Comparison of ENCODE assay signal across 8 cellular contexts in the genomic region with DNA sequence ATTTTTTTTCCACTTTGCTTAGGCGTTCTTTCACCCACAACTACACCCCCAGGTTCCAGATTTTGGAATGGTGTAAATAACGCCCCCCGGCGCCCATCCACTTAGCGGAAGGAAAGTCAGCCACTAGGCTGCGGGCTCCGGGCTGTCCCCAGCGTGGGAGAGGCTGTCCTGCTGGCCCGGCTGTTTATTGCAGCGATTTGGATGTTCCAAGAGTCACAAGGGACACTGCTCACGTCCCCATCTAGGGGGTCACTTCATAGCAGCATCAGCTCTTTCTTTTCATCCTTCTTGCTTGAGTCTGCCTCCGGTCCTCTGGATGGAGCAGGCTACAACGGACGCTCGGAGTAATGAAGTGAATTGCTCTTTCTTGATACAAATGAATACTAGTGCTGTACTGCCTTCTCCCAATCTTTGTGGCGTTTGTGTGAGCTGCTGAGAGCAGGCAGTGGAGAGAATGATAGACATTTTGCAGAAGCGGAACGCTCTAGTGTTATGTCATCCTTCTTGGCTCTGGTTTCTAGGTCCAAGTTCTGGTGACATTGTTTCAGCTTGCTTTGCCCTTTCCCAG. TPM values are rescaled to one million over a fixed set of nuclear protein-coding genes. Genes with fewer than 3 reads are reported as not detected.
DNase-seq lines count a peak whose midpoint lies in the region; ATAC-seq and TF ChIP-seq lines count a peak whose summit lies in the region.

No MANE protein-coding gene starts in this region.

- H3K4me3 ChIP-seq in GM23338 (peak overlapping the region; percentile 52), NT2/D1 (ENCODE audit: insufficient read length, low read depth) (peak overlapping the region; percentile 39)

- DNase-seq in CD1c-positive myeloid dendritic cell (ENCODE audit: extremely low spot score), result peak; percentile 76
- DNase-seq in GM23338 (ENCODE audit: low spot score), result peak; percentile 82
- DNase-seq in NT2/D1 (ENCODE audit: low read depth, low spot score), result peak; percentile 55
- DNase-seq in Right ventricle myocardium superior, result peak; percentile 76
- DNase-seq in osteocyte (ENCODE audit: extremely low spot score, unreplicated experiment), result no peak
- DNase-seq in mucosa of gallbladder (ENCODE audit: low spot score), result no peak

- peaks cover 35% of the 10 kb centered on the region for H3K79me2 ChIP-seq in GM23338 (replicated peaks; ENCODE audit: insufficient read depth)

- H3K4me3 Mint-ChIP-seq in GM23338 (peak overlapping the region; percentile 69), osteocyte (ENCODE audit: unreplicated experiment) (peak overlapping the region; percentile 79)
- peak overlapping the region; percentile 79 for H3K4me3 Mint-ChIP-seq in activated naive CD8-positive, alpha-beta T cell

- no peaks in the 10 kb centered on the region; the same call in 1 of the 2 replicates for H4K20me1 ChIP-seq in GM23338 (replicated peaks; ENCODE audit: insufficient read depth)

- H3K36me3 ChIP-seq in GM23338 (ENCODE audit: insufficient read depth) (no peaks in the 10 kb centered on the region), NT2/D1 (ENCODE audit: insufficient read depth, insufficient read length, low read length) (no peaks in the 10 kb centered on the region)

- H2AFZ ChIP-seq in GM23338, result no peak overlapping the region

- peaks cover 39% of the 10 kb centered on the region for H3K4me1 ChIP-seq in GM23338 (ENCODE audit: insufficient read depth)
- no peaks in the 10 kb centered on the region for H3K4me1 ChIP-seq in NT2/D1 (ENCODE audit: insufficient read depth, insufficient read length)

- H3F3A ChIP-seq in GM23338 (replicated peaks; ENCODE audit: low read depth), result no peaks in the 10 kb centered on the region

- peak; percentile 48 to 57 for TF ChIP-seq CTCF in GM23338 (conservative IDR thresholded peaks at IDR 0.05; ENCODE audit: low read depth in 2 of 2)
- peak; percentile 44 for TF ChIP-seq CTCF in osteocyte (IDR thresholded peaks at IDR 0.05)

- H3K4me2 ChIP-seq in GM23338, result peak overlapping the region; percentile 83

- H3K27me3 ChIP-seq in GM23338 (ENCODE audit: insufficient read depth) (peaks cover 25% of the 10 kb centered on the region), NT2/D1 (ENCODE audit: insufficient read depth, insufficient read length) (peaks cover 6% of the 10 kb centered on the region)

- H3K36me3 Mint-ChIP-seq in GM23338 (ENCODE audit: low read depth), result peaks cover 15% of the 10 kb centered on the region; the same call in 1 of the 3 replicates
- H3K36me3 Mint-ChIP-seq in activated naive CD8-positive, alpha-beta T cell, result peaks cover 2% of the 10 kb centered on the region
- H3K36me3 Mint-ChIP-seq in osteocyte (ENCODE audit: unreplicated experiment), result peaks cover 2% of the 10 kb centered on the region

- ATAC-seq in GM23338 (peak; percentile 60), Right ventricle myocardium superior (ENCODE audit: poor library complexity) (peak; percentile 79), GM19328 (IDR thresholded peaks at IDR 0.05; ENCODE audit: unreplicated experiment) (no peak)

- H3K27me3 Mint-ChIP-seq in GM23338 (ENCODE audit: insufficient read depth, low read depth, poor library complexity), result peaks cover 35% of the 10 kb centered on the region
- H3K27me3 Mint-ChIP-seq in activated naive CD8-positive, alpha-beta T cell, result peaks cover 64% of the 10 kb centered on the region
- peaks cover 47% of the 10 kb centered on the region for H3K27me3 Mint-ChIP-seq in osteocyte (ENCODE audit: unreplicated experiment)

- H3K9ac ChIP-seq in NT2/D1 (ENCODE audit: insufficient read length, low read depth), result peak overlapping the region; percentile 70

- H3K27ac Mint-ChIP-seq in GM23338 (no peak overlapping the region), osteocyte (ENCODE audit: unreplicated experiment) (no peak overlapping the region)
- no peak overlapping the region for H3K27ac Mint-ChIP-seq in activated naive CD8-positive, alpha-beta T cell

- no peaks in the 10 kb centered on the region for H3K9me2 ChIP-seq in GM23338 (ENCODE audit: insufficient read depth)

- H3K4me1 Mint-ChIP-seq in GM23338, result peaks cover 33% of the 10 kb centered on the region
- H3K4me1 Mint-ChIP-seq in activated naive CD8-positive, alpha-beta T cell (ENCODE audit: low read depth), result peaks cover 14% of the 10 kb centered on the region
- peaks cover 9% of the 10 kb centered on the region for H3K4me1 Mint-ChIP-seq in osteocyte (ENCODE audit: unreplicated experiment)

- H3K9me3 Mint-ChIP-seq in GM23338 (peaks cover 24% of the 10 kb centered on the region), osteocyte (ENCODE audit: unreplicated experiment) (no peaks in the 10 kb centered on the region)
- H3K9me3 Mint-ChIP-seq in activated naive CD8-positive, alpha-beta T cell (ENCODE audit: low read depth), result no peaks in the 10 kb centered on the region

- no peak overlapping the region for H3K27ac ChIP-seq in GM23338 (ENCODE audit: low read depth)

- intact Hi-C loops in Right ventricle myocardium superior (cut with DNase I), result loop anchor here (5.0 kb wide), 2 partner anchors 35 to 50 kb away; a partner anchor contains a TSS

- no peaks in the 10 kb centered on the region; the same call in 1 of the 2 replicates for H3K9me3 ChIP-seq in NT2/D1 (ENCODE audit: insufficient read depth, low read length)

TF ChIP-seq in GM23338, 12 proteins besides CTCF, POLR2A, EP300 and RAD21:
- TF ChIP-seq CREB1 (CRISPR knock-in tag; IDR thresholded peaks at IDR 0.05; ENCODE audit: low read depth) (0 out of 2 replicates have a peak, but pooled peaks have one; percentile 1), NANOG (IDR thresholded peaks at IDR 0.05; ENCODE audit: borderline replicate concordance) (no peak), POLR2AphosphoS5 (IDR thresholded peaks at IDR 0.05; ENCODE audit: low read depth) (no peak)
- TF ChIP-seq, protein P1, sequence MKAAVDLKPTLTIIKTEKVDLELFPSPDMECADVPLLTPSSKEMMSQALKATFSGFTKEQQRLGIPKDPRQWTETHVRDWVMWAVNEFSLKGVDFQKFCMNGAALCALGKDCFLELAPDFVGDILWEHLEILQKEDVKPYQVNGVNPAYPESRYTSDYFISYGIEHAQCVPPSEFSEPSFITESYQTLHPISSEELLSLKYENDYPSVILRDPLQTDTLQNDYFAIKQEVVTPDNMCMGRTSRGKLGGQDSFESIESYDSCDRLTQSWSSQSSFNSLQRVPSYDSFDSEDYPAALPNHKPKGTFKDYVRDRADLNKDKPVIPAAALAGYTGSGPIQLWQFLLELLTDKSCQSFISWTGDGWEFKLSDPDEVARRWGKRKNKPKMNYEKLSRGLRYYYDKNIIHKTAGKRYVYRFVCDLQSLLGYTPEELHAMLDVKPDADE (IDR thresholded peaks at IDR 0.05), result no peak

RNA-seq across cellular contexts. Expression of a gene that starts 50.7 kb away (rescaled TPM):
- total RNA-seq in GM23338 (2014; rRNA removed; shearing (Covaris generic)), result 27.4 and 29.7 TPM in 2 replicates
- 6.1 and 7.6 TPM in 2 replicates for polyA plus RNA-seq in GM23338 (2016; fragmentation: Nextera tagmentation; extraction: Ambion mirVana)
- total RNA-seq in Right ventricle myocardium superior, result 69.7 TPM
- 0.55 and 0.78 TPM in 2 replicates for total RNA-seq in osteocyte
- 6.9 TPM for total RNA-seq in mucosa of gallbladder

RNA-seq across cellular contexts. Expression of a gene that starts 54.0 kb away (rescaled TPM):
- total RNA-seq in GM23338 (2014; rRNA removed; shearing (Covaris generic)), result 190 and 202 TPM in 2 replicates
- 166 and 185 TPM in 2 replicates for polyA plus RNA-seq in GM23338 (2016; fragmentation: Nextera tagmentation; extraction: Ambion mirVana)
- total RNA-seq in Right ventricle myocardium superior, result 91.9 TPM
- total RNA-seq in osteocyte, result 117 and 123 TPM in 2 replicates
- total RNA-seq in mucosa of gallbladder, result 102 TPM

Comparison
In these comparisons a context has a peak if more than half of its experiments do, and no peak if none do; other contexts are left out.
1. DNase-seq: peak in CD1c-positive myeloid dendritic cell (single experiment), GM23338 (single experiment), NT2/D1 (single experiment) and Right ventricle myocardium superior (single experiment); none in osteocyte (single experiment) and mucosa of gallbladder (single experiment).
2. Peak in every context shown above with its lines, with median percentiles within 50 percentile points of each other: H3K4me3 Mint-ChIP-seq.